8 cellular contexts compared by ENCODE assay signal in genomic region chr1:1122078-1122811, GRCh38. TPM values are rescaled to one million over a fixed set of nuclear protein-coding genes. Genes with fewer than 3 reads are reported as not detected.
A peak's percentile ranks its signal among the peaks of the same experiment; 100 is the strongest.
DNase-seq lines count a peak whose midpoint lies in the region; ATAC-seq and TF ChIP-seq lines count a peak whose summit lies in the region.

No MANE protein-coding gene starts in this region.

- in situ Hi-C loops in KBM-7 (cut with MboI; ENCODE audit: low pct_unique_long_range_greater_than_20kb, low sequenced_read_pairs), result no loop called here

- intact Hi-C loops in left cardiac atrium (cut with DNase I), result loop anchor here in 1 of 2 donors (2.0 kb wide), 2 partner anchors 131 to 169 kb away; no protein-coding TSS in a partner anchor

- peak; percentile 94 to 95 for ATAC-seq in left cardiac atrium

- peaks cover 25% of the 10 kb centered on the region for H3K27me3 ChIP-seq in adipocyte (replicated peaks; ENCODE audit: control insufficient read depth, insufficient read depth, low read length)

- H3K4me3 ChIP-seq in adipocyte (ENCODE audit: low read length), result peak overlapping the region; percentile 63

- H3K9me3 ChIP-seq in adipocyte (ENCODE audit: control insufficient read depth, low read length), result no peaks in the 10 kb centered on the region

- DNase-seq in 8988T (peak; percentile 95), KBM-7 (peak; percentile 76), SW480 (ENCODE audit: low spot score) (peak; percentile 72), adipocyte (ENCODE audit: low read depth) (peak; percentile 92), left cardiac atrium (peak; percentile 87), pulmonary artery endothelial cell (ENCODE audit: low read depth, low spot score) (peak; percentile 22), ureter (ENCODE audit: low spot score) (peak; percentile 85)

- H3K4me1 ChIP-seq in adipocyte (ENCODE audit: control insufficient read depth, insufficient read depth, low read length), result peaks cover 4% of the 10 kb centered on the region

- H3K36me3 ChIP-seq in adipocyte (ENCODE audit: control insufficient read depth, insufficient read depth, low read length, severe bottlenecking), result no peaks in the 10 kb centered on the region

- peak; percentile 82 for TF ChIP-seq CTCF in GM12872 (IDR thresholded peaks at IDR 0.05; ENCODE audit: insufficient read depth, low read depth, low read length)

- H3K9ac ChIP-seq in adipocyte (ENCODE audit: low read length), result no peak overlapping the region

RNA-seq across cellular contexts. Expression of gene C1orf159, which starts 6.4 kb away (rescaled TPM):
- total RNA-seq in left cardiac atrium (1 to 10 TPM; 5.3 to 6.1 TPM), pulmonary artery endothelial cell (6.1 and 6.7 TPM in 2 replicates), ureter (29.8 TPM)

RNA-seq across cellular contexts. Expression of gene RNF223, which starts 48.1 kb away (rescaled TPM):
- total RNA-seq in left cardiac atrium, result not detected
- total RNA-seq in pulmonary artery endothelial cell, result not detected in 2 replicates
- 6.3 TPM for total RNA-seq in ureter

RNA-seq across cellular contexts. Expression of gene TTLL10, which starts 51.4 kb away (rescaled TPM):
- not detected for total RNA-seq in left cardiac atrium
- total RNA-seq in pulmonary artery endothelial cell, result not detected in 2 replicates
- total RNA-seq in ureter, result 2.3 TPM

Comparison
In these comparisons a context has a peak if more than half of its experiments do, and no peak if none do; other contexts are left out.
1. Peak in every context shown above with its lines: DNase-seq, ATAC-seq and H3K4me3 ChIP-seq.
2. DNase-seq: peak in every context shown above with its lines; median percentile 95 in 8988T; 92 in adipocyte; 87 in left cardiac atrium; 85 in ureter; 76 in KBM-7; 72 in SW480; 22 in pulmonary artery endothelial cell.